ENCODE assay signal across 8 cellular contexts in the genomic region with DNA sequence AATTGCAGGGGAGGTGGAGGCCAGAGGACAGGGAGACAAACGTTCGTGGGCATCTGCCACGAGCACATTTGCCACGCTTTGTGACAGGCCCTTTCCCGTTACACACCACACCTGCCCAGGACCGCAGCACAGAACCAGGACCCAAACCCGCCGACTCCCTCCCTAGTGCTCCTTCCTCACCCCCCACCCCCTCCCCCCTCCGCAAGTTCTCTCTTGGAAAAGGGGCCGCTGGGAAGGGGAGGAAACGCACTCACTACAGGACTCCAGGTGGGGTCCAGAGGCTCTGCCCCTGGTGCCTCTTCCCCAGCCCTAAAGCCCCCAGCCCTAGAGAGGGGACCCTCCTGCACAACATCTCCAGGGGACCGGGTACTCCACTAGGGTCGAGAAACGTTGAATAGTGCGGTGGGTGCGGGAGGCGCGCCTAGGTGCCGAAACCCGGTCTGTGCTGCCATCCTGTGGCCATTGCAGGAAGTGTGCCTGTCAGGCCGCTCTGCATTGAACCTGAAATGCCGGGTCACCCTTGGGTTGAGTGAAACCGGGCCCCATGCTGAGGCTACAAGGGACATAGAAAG. TPM values are rescaled to one million over a fixed set of nuclear protein-coding genes. Genes with fewer than 3 reads are reported as not detected.
DNase-seq lines count a peak whose midpoint lies in the region; ATAC-seq and TF ChIP-seq lines count a peak whose summit lies in the region.

No MANE protein-coding gene starts in this region.

- no peaks in the 10 kb centered on the region for H3K9me3 ChIP-seq in mucosa of descending colon

- intact Hi-C loops in mucosa of descending colon (cut with DNase I, micrococcal nuclease) = loop anchor here (5.0 to 10.0 kb wide), 3 partner anchors 119 to 864 kb away; no protein-coding TSS in a partner anchor

- peaks cover 19% of the 10 kb centered on the region for H3K4me1 ChIP-seq in mucosa of descending colon (ENCODE audit: low read depth)

- TF ChIP-seq CTCF in AG09309 (IDR thresholded peaks at IDR 0.05; ENCODE audit: control insufficient read depth, insufficient read depth, low read depth, low read length, missing control alignments) (peak; percentile 94), mucosa of descending colon (IDR thresholded peaks at IDR 0.05) (peak; percentile 88)

- no peaks in the 10 kb centered on the region for H3K36me3 ChIP-seq in mucosa of descending colon (ENCODE audit: low read depth)

- ATAC-seq in GM18909 (IDR thresholded peaks at IDR 0.05; ENCODE audit: poor library complexity, unreplicated experiment) (peak; percentile 42), mucosa of descending colon (peak; percentile 79)

- DNase-seq in AG09309 (ENCODE audit: low read depth) (no peak), HT-29 (ENCODE audit: low spot score) (peak; percentile 86), NOMO-1 treated with DMSO at 0.1 percent for 48 hours (lab: John Stamatoyannopoulos, UW; ENCODE audit: unreplicated experiment) (peak; percentile 81), epidermal melanocyte (ENCODE audit: insufficient read length, low spot score) (peak; percentile 87), mucosa of descending colon (peak; percentile 90 to 93 (median 91))
- peak; percentile 53 for DNase-seq in activated CD8-positive, alpha-beta memory T cell treated with anti-CD3 and anti-CD28 coated beads, Interleukin-2, amount 50 U/mL, for 1 hour (ENCODE audit: extremely low read depth)
- DNase-seq in stimulated activated CD8-positive, alpha-beta memory T cell treated with anti-CD3 and anti-CD28 coated beads, Interleukin-4, amount 100 ng/mL, for 1 hour (ENCODE audit: low read depth in 2 of 2, low spot score in 1 of 2) = peak; percentile 75 to 80

- peak overlapping the region; percentile 42 for H3K4me3 ChIP-seq in AG09309 (ENCODE audit: control insufficient read depth, low read depth, low read length)
- H3K4me3 ChIP-seq in mucosa of descending colon = no peak overlapping the region

RNA-seq across cellular contexts. Expression of gene EIF1, which starts 21.9 kb away (rescaled TPM):
- 81.6 and 91.6 TPM in 2 replicates for total RNA-seq in HT-29 (2014; rRNA removed; shearing (Covaris generic))
- total RNA-seq in mucosa of descending colon = 100 to 1,000 TPM; 547 to 915 (median 566) TPM

RNA-seq across cellular contexts. Expression of gene KRT17, which starts 42.4 kb away (rescaled TPM):
- total RNA-seq in HT-29 (2014; rRNA removed; shearing (Covaris generic)) = 286 and 297 TPM in 2 replicates
- total RNA-seq in mucosa of descending colon = under 1 TPM in 1 of 3 donors, not detected in 2; 0.76 TPM

RNA-seq across cellular contexts. Expression of gene GAST, which starts 45.3 kb away (rescaled TPM):
- total RNA-seq in HT-29 (2014; rRNA removed; shearing (Covaris generic)) = not detected in 2 replicates
- total RNA-seq in mucosa of descending colon = not detected

RNA-seq across cellular contexts. Expression of gene KRT16, which starts 54.2 kb away (rescaled TPM):
- 0.38 and 2.1 TPM in 2 replicates for total RNA-seq in HT-29 (2014; rRNA removed; shearing (Covaris generic))
- total RNA-seq in mucosa of descending colon = not detected

Comparison
In these comparisons a context has a peak if more than half of its experiments do, and no peak if none do; other contexts are left out.
1. RNA of gene KRT17, which starts 42.4 kb away (total RNA-seq): 286 to 297 TPM in HT-29; 0.76 TPM in mucosa of descending colon; every median in the first group is over 100 times any median in the second.